In genomic region chr15:74799843-74800558, GRCh38 we compare ENCODE assay signal across 8 cellular contexts. TPM values are rescaled to one million over a fixed set of nuclear protein-coding genes. Genes with fewer than 3 reads are reported as not detected.
A peak's percentile ranks its signal among the peaks of the same experiment; 100 is the strongest.
DNase-seq lines count a peak whose midpoint lies in the region; ATAC-seq, FAIRE-seq and TF ChIP-seq lines count a peak whose summit lies in the region.

No MANE protein-coding gene starts in this region.

- no peaks in the 10 kb centered on the region for H3K9me3 ChIP-seq in BLaER1
- H3K9me3 ChIP-seq in RWPE2 (ENCODE audit: severe bottlenecking): no peaks in the 10 kb centered on the region
- no peaks in the 10 kb centered on the region for H3K9me3 ChIP-seq in pancreas

- TF ChIP-seq CTCF in HL-60 (IDR thresholded peaks at IDR 0.05; ENCODE audit: insufficient read depth, low read length) (peak; percentile 98), RWPE2 (IDR thresholded peaks at IDR 0.05; ENCODE audit: poor library complexity, severe bottlenecking) (peak; percentile 100), pancreas (IDR thresholded peaks at IDR 0.05) (peak; percentile 88 to 95 (median 92))

- peak; percentile 88 to 92 for DNase-seq in HL-60 (ENCODE audit: low read depth in 1 of 2, low spot score in 1 of 2)
- peak; percentile 98 for DNase-seq in RWPE2 (ENCODE audit: low spot score)
- peak; percentile 80 for DNase-seq in activated gamma-delta T cell treated with anti-CD3 and anti-CD28 coated beads, Interleukin-2, amount 50 U/mL, for 16 hours (ENCODE audit: low read depth)
- DNase-seq in foreskin melanocyte: peak; percentile 42
- DNase-seq in pancreas: peak in 5 of 6 donors; percentile 54 to 89 (median 72)

- no peak overlapping the region for H3K4me3 ChIP-seq in BLaER1
- no peak overlapping the region for H3K4me3 ChIP-seq in HL-60 (replicated peaks; ENCODE audit: insufficient read depth, low read length)
- H3K4me3 ChIP-seq in RWPE2 (ENCODE audit: severe bottlenecking): no peak overlapping the region
- no peak overlapping the region for H3K4me3 ChIP-seq in pancreas
- H3K4me3 ChIP-seq in urinary bladder (ENCODE audit: low read depth, low read length): no peak overlapping the region

- peak; percentile 25 for TF ChIP-seq POLR2A in GM19099 (IDR thresholded peaks at IDR 0.05; ENCODE audit: extremely low read depth, insufficient read length, low read depth)

- H3K4me1 ChIP-seq in BLaER1: peaks cover 49% of the 10 kb centered on the region
- peaks cover 24% of the 10 kb centered on the region for H3K4me1 ChIP-seq in RWPE2 (ENCODE audit: insufficient read depth, poor library complexity, severe bottlenecking)
- H3K4me1 ChIP-seq in pancreas: peaks cover 0 to 4% (median 0%) of the 10 kb centered on the region in 3 donors
- H3K4me1 ChIP-seq in urinary bladder (ENCODE audit: insufficient read depth): no peaks in the 10 kb centered on the region

- peak overlapping the region; percentile 55 for H3K4me2 ChIP-seq in BLaER1

- H3K9ac ChIP-seq in BLaER1: 0 out of 2 replicates have a peak overlapping the region, but pooled peaks have one; percentile 15

- peak; percentile 29 for FAIRE-seq in pancreas (lab: Jason Lieb, UNC)

- 45 to 49% methylated on average over 18 of the region's 18 CpGs for WGBS in pancreas, 2 donors
- 51% methylated on average over 18 of the region's 18 CpGs for WGBS in urinary bladder

- peaks cover 91% of the 10 kb centered on the region for H3K36me3 ChIP-seq in BLaER1
- H3K36me3 ChIP-seq in RWPE2 (ENCODE audit: low read depth): peaks cover 58% of the 10 kb centered on the region
- peaks cover 5 to 7% (median 6%) of the 10 kb centered on the region in 3 donors for H3K36me3 ChIP-seq in pancreas
- peaks cover 8% of the 10 kb centered on the region for H3K36me3 ChIP-seq in urinary bladder (ENCODE audit: insufficient read depth)

- H3K27me3 ChIP-seq in BLaER1 (no peaks in the 10 kb centered on the region), HL-60 (ENCODE audit: insufficient read depth, poor library complexity, severe bottlenecking) (no peaks in the 10 kb centered on the region), RWPE2 (ENCODE audit: insufficient read depth, poor library complexity, severe bottlenecking) (no peaks in the 10 kb centered on the region), pancreas (no peaks in the 10 kb centered on the region)

- ATAC-seq in RWPE2 (ENCODE audit: low read depth) (peak; percentile 85), pancreas (peak; percentile 82 to 95 (median 92))

- peak overlapping the region; percentile 56; the same call in 1 of the 2 replicates for H3K27ac ChIP-seq in BLaER1
- H3K27ac ChIP-seq in HL-60 (replicated peaks): peak overlapping the region; percentile 63
- peak overlapping the region; percentile 76 for H3K27ac ChIP-seq in RWPE2 (ENCODE audit: poor library complexity, severe bottlenecking)
- H3K27ac ChIP-seq in pancreas: no peak overlapping the region
- peak overlapping the region; percentile 32 for H3K27ac ChIP-seq in urinary bladder (ENCODE audit: low read depth)

- intact Hi-C loops in pancreas (cut with DNase I): no loop called here

- peaks cover 87% of the 10 kb centered on the region for H4K20me1 ChIP-seq in BLaER1

RNA-seq across cellular contexts. Expression of gene LMAN1L, which starts 12.6 kb away (rescaled TPM):
- total RNA-seq in pancreas (under 1 TPM in 1 of 6 donors, not detected in 5; 0.14 TPM), urinary bladder (0.85 TPM)
- polyA plus RNA-seq in pancreas (not detected), urinary bladder (0.33 TPM)

RNA-seq across cellular contexts. Expression of gene CSK, which starts 18.1 kb away (rescaled TPM):
- 10 to 100 TPM in 5 of 6 donors, 1 to 10 TPM in 1; 8.5 to 35.1 (median 14.1) TPM for total RNA-seq in pancreas
- 10 to 100 TPM; 18.1 to 22.3 TPM for polyA plus RNA-seq in pancreas
- 17.8 TPM for total RNA-seq in urinary bladder
- 30.7 TPM for polyA plus RNA-seq in urinary bladder

RNA-seq across cellular contexts. Expression of gene CPLX3, which starts 26.4 kb away (rescaled TPM):
- not detected for total RNA-seq in pancreas
- under 1 TPM in 1 of 2 donors, not detected in 1; 0.09 TPM for polyA plus RNA-seq in pancreas
- not detected for total RNA-seq in urinary bladder
- polyA plus RNA-seq in urinary bladder: 0.22 TPM

RNA-seq across cellular contexts. Expression of gene ULK3, which starts 43.0 kb away (rescaled TPM):
- total RNA-seq in pancreas (10 to 100 TPM; 15.0 to 30.8 (median 19.6) TPM), urinary bladder (16.1 TPM)
- polyA plus RNA-seq in pancreas (10 to 100 TPM; 60.4 to 83.5 TPM), urinary bladder (25.1 TPM)

RNA-seq across cellular contexts. Expression of gene CYP1A2, which starts 51.4 kb away (rescaled TPM):
- total RNA-seq in pancreas (under 1 TPM in 1 of 6 donors, not detected in 5; 0.06 TPM), urinary bladder (not detected)
- polyA plus RNA-seq in pancreas (not detected), urinary bladder (not detected)

Comparison
In these comparisons a context has a peak if more than half of its experiments do, and no peak if none do; other contexts are left out.
1. H3K27ac ChIP-seq: peak in BLaER1 (single experiment), HL-60 (single experiment), RWPE2 (single experiment) and urinary bladder (single experiment); none in pancreas (0 of 4).
2. DNase-seq: peak in every context shown above with its lines; median percentile 98 in RWPE2; 90 in HL-60; 80 in activated gamma-delta T cell treated with anti-CD3 and anti-CD28 coated beads, Interleukin-2, amount 50 U/mL, for 16 hours; 72 in pancreas; 42 in foreskin melanocyte.
3. Peak in every context shown above with its lines, with median percentiles within 50 percentile points of each other: CTCF ChIP-seq.